Comparison of ENCODE assay signal across 1 cellular context in the genomic region with DNA sequence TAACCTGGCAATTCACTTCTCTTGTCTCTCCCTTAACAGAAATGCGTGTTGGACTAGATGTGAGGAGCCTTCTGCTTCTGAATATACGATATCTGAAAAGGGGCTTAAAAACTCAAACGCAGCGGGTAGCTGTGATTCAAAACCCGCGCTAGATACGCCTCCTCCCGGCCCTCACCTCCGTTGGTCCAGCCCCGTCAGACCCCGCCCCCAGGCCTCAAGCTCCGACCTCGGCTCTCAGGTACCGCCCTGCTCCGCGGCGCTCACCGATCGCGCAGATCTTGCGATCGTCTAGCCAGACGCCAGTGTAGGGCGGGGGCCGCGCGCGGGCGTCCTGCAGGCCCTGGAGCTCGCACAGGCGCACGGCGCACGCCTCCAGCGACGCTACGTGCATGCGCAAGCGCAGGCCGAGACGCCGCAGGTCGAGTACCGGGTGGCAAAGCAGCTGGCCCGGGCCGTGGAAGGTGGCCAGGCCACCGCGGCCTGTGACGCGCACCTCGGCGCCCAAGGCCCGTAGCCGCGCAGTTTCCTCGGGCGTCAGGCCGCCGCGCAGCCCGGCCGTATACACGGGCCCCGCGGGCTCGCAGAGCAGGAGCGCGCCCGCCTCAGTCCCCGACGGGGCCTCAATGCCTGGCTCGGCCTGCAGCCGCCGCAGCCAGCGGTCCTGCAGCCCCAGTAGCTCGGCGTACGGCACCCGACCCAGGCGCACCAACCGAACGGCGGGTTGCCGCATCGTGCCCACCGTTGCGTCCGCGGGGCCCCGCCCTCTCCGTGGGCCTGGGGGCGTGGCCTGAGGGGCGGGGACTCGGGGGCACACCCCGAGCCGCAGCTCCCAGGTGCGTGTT.
A peak's percentile ranks its signal among the peaks of the same experiment; 100 is the strongest.
TF ChIP-seq lines count a peak whose summit lies in the region.

A gene (minus strand): TSS at position 751 of the 842 bp plus-strand sequence. CDS start 21 bp downstream, at position 730.

TF ChIP-seq in K562, 482 proteins besides CTCF, POLR2A, EP300 and RAD21 (continued from another document):
- TF ChIP-seq, protein P1, sequence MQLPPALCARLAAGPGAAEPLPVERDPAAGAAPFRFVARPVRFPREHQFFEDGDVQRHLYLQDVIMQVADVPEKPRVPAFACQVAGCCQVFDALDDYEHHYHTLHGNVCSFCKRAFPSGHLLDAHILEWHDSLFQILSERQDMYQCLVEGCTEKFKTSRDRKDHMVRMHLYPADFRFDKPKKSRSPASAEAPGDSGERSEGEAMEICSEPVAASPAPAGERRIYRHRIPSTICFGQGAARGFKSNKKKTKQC (CRISPR knock-in tag; IDR thresholded peaks at IDR 0.05): no peak; the same call in 1 of the 2 replicates
- peak; percentile 16; the same call in 1 of the 2 replicates for TF ChIP-seq POLR2AphosphoS5 (IDR thresholded peaks at IDR 0.05; ENCODE audit: control insufficient read depth, insufficient read depth, low read depth, low read length)
- TF ChIP-seq, protein P2, sequence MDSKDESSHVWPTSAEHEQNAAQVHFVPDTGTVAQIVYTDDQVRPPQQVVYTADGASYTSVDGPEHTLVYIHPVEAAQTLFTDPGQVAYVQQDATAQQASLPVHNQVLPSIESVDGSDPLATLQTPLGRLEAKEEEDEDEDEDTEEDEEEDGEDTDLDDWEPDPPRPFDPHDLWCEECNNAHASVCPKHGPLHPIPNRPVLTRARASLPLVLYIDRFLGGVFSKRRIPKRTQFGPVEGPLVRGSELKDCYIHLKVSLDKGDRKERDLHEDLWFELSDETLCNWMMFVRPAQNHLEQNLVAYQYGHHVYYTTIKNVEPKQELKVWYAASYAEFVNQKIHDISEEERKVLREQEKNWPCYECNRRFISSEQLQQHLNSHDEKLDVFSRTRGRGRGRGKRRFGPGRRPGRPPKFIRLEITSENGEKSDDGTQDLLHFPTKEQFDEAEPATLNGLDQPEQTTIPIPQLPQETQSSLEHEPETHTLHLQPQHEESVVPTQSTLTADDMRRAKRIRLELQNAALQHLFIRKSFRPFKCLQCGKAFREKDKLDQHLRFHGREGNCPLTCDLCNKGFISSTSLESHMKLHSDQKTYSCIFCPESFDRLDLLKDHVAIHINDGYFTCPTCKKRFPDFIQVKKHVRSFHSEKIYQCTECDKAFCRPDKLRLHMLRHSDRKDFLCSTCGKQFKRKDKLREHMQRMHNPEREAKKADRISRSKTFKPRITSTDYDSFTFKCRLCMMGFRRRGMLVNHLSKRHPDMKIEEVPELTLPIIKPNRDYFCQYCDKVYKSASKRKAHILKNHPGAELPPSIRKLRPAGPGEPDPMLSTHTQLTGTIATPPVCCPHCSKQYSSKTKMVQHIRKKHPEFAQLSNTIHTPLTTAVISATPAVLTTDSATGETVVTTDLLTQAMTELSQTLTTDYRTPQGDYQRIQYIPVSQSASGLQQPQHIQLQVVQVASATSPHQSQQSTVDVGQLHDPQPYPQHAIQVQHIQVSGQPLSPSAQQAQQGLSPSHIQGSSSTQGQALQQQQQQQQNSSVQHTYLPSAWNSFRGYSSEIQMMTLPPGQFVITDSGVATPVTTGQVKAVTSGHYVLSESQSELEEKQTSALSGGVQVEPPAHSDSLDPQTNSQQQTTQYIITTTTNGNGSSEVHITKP (IDR thresholded peaks at IDR 0.05; ENCODE audit: partially characterized antibody): peak; percentile 80
- no peak for TF ChIP-seq RAD51 (IDR thresholded peaks at IDR 0.05; ENCODE audit: borderline replicate concordance, low read depth)
- no peak for TF ChIP-seq TCF7L2 (IDR thresholded peaks at IDR 0.05; ENCODE audit: low read depth, low read length)
- no peak for TF ChIP-seq BCL6 (CRISPR knock-in tag; IDR thresholded peaks at IDR 0.05)
- no peak for TF ChIP-seq NFATC3 (IDR thresholded peaks at IDR 0.05)
- peak; percentile 99 for TF ChIP-seq ZBTB17 (CRISPR knock-in tag; IDR thresholded peaks at IDR 0.05)
- TF ChIP-seq STAT5B (CRISPR knock-in tag; IDR thresholded peaks at IDR 0.05): no peak
- TF ChIP-seq, protein P3, sequence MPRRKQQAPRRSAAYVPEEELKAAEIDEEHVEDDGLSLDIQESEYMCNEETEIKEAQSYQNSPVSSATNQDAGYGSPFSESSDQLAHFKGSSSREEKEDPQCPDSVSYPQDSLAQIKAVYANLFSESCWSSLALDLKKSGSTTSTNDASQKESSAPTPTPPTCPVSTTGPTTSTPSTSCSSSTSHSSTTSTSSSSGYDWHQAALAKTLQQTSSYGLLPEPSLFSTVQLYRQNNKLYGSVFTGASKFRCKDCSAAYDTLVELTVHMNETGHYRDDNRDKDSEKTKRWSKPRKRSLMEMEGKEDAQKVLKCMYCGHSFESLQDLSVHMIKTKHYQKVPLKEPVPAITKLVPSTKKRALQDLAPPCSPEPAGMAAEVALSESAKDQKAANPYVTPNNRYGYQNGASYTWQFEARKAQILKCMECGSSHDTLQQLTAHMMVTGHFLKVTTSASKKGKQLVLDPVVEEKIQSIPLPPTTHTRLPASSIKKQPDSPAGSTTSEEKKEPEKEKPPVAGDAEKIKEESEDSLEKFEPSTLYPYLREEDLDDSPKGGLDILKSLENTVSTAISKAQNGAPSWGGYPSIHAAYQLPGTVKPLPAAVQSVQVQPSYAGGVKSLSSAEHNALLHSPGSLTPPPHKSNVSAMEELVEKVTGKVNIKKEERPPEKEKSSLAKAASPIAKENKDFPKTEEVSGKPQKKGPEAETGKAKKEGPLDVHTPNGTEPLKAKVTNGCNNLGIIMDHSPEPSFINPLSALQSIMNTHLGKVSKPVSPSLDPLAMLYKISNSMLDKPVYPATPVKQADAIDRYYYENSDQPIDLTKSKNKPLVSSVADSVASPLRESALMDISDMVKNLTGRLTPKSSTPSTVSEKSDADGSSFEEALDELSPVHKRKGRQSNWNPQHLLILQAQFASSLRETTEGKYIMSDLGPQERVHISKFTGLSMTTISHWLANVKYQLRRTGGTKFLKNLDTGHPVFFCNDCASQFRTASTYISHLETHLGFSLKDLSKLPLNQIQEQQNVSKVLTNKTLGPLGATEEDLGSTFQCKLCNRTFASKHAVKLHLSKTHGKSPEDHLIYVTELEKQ (CRISPR knock-in tag; IDR thresholded peaks at IDR 0.05): no peak
- TF ChIP-seq, protein P4, sequence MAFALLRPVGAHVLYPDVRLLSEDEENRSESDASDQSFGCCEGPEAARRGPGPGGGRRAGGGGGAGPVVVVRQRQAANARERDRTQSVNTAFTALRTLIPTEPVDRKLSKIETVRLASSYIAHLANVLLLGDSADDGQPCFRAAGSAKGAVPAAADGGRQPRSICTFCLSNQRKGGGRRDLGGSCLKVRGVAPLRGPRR (CRISPR knock-in tag; IDR thresholded peaks at IDR 0.05): no peak
- TF ChIP-seq ZNF143 (CRISPR knock-in tag; IDR thresholded peaks at IDR 0.05): no peak
- peak; percentile 14; the same call in 1 of the 2 replicates for TF ChIP-seq STAG1 (CRISPR knock-in tag; IDR thresholded peaks at IDR 0.05; ENCODE audit: borderline replicate concordance)
- TF ChIP-seq, protein P5, sequence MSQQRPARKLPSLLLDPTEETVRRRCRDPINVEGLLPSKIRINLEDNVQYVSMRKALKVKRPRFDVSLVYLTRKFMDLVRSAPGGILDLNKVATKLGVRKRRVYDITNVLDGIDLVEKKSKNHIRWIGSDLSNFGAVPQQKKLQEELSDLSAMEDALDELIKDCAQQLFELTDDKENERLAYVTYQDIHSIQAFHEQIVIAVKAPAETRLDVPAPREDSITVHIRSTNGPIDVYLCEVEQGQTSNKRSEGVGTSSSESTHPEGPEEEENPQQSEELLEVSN (IDR thresholded peaks at IDR 0.05; ENCODE audit: borderline replicate concordance in 1 of 2, extremely low read depth in 1 of 2, insufficient read depth in 1 of 2, insufficient read length in 1 of 2, low read depth in 1 of 2, low read length in 1 of 2, poor library complexity in 1 of 2, severe bottlenecking in 1 of 2): peak; percentile 38 to 40
- TF ChIP-seq, protein P6, sequence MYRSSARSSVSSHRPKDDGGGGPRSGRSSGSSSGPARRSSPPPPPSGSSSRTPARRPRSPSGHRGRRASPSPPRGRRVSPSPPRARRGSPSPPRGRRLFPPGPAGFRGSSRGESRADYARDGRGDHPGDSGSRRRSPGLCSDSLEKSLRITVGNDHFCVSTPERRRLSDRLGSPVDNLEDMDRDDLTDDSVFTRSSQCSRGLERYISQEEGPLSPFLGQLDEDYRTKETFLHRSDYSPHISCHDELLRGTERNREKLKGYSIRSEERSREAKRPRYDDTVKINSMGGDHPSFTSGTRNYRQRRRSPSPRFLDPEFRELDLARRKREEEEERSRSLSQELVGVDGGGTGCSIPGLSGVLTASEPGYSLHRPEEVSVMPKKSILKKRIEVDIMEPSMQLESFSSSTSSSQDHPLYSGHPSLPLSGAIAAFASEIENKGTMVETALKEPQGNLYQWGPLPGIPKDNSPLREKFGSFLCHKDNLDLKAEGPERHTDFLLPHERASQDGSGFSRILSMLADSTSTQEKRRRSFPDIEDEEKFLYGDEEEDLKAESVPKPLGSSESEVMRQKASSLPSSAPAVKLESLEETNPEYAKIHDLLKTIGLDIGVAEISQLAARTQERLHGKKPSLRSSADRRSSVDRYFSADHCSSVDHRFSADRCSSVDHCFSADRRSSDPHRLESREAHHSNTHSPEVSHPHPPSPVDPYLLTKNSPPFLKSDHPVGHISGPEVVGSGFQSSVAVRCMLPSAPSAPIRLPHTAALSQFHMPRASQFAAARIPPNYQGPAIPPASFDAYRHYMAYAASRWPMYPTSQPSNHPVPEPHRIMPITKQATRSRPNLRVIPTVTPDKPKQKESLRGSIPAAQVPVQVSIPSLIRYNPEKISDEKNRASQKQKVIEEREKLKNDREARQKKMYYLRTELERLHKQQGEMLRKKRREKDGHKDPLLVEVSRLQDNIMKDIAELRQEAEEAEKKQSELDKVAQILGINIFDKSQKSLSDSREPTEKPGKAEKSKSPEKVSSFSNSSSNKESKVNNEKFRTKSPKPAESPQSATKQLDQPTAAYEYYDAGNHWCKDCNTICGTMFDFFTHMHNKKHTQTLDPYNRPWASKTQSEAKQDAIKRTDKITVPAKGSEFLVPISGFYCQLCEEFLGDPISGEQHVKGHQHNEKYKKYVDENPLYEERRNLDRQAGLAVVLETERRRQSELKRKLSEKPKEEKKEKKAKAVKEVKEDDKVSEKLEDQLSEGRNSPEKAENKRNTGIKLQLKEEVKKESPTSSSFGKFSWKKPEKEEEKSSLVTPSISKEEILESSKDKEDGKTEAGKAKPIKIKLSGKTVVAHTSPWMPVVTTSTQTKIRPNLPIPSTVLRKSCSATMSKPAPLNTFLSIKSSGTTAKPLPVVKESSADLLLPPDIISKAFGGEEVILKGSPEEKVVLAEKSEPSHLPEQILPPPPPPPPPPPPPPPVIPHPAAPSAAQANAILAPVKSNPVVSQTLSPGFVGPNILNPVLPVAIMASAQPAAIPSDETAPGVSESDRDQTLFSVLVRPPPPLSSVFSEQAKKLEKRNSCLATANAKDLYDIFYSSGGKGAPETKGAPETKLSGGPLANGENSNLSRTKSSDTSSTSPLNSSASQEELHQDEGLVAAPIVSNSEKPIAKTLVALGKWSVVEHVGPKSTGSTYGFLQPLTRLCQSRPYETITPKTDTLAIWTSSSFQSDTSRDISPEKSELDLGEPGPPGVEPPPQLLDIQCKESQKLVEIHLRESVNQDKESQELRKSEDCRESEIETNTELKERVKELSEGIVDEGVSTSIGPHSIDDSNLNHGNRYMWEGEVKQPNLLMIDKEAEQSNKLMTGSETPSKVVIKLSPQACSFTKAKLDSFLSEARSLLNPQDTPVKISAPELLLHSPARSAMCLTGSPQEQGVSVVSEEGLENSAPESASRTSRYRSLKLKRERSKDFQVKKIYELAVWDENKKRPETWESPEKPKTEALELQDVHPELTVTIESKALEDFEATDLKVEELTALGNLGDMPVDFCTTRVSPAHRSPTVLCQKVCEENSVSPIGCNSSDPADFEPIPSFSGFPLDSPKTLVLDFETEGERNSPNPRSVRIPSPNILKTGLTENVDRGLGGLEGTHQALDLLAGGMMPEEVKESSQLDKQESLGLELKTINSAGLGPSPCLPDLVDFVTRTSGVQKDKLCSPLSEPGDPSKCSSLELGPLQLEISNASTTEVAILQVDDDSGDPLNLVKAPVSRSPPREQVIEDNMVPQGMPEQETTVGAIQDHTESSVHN (IDR thresholded peaks at IDR 0.05; ENCODE audit: borderline replicate concordance in 1 of 2, low read depth in 1 of 2): no peak
- no peak for TF ChIP-seq RBM15 (IDR thresholded peaks at IDR 0.05; ENCODE audit: insufficient read depth, low read length)
- no peak for TF ChIP-seq ETS2 (tag; IDR thresholded peaks at IDR 0.05; ENCODE audit: borderline replicate concordance, poor library complexity, severe bottlenecking)
- no peak for TF ChIP-seq SETDB1 (IDR thresholded peaks at IDR 0.05; ENCODE audit: low read length)
- TF ChIP-seq, protein P7, sequence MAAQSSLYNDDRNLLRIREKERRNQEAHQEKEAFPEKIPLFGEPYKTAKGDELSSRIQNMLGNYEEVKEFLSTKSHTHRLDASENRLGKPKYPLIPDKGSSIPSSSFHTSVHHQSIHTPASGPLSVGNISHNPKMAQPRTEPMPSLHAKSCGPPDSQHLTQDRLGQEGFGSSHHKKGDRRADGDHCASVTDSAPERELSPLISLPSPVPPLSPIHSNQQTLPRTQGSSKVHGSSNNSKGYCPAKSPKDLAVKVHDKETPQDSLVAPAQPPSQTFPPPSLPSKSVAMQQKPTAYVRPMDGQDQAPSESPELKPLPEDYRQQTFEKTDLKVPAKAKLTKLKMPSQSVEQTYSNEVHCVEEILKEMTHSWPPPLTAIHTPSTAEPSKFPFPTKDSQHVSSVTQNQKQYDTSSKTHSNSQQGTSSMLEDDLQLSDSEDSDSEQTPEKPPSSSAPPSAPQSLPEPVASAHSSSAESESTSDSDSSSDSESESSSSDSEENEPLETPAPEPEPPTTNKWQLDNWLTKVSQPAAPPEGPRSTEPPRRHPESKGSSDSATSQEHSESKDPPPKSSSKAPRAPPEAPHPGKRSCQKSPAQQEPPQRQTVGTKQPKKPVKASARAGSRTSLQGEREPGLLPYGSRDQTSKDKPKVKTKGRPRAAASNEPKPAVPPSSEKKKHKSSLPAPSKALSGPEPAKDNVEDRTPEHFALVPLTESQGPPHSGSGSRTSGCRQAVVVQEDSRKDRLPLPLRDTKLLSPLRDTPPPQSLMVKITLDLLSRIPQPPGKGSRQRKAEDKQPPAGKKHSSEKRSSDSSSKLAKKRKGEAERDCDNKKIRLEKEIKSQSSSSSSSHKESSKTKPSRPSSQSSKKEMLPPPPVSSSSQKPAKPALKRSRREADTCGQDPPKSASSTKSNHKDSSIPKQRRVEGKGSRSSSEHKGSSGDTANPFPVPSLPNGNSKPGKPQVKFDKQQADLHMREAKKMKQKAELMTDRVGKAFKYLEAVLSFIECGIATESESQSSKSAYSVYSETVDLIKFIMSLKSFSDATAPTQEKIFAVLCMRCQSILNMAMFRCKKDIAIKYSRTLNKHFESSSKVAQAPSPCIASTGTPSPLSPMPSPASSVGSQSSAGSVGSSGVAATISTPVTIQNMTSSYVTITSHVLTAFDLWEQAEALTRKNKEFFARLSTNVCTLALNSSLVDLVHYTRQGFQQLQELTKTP (IDR thresholded peaks at IDR 0.05; ENCODE audit: low read depth in 1 of 2, partially characterized antibody in 2 of 2): no peak
- TF ChIP-seq ZBTB1 (CRISPR knock-in tag; IDR thresholded peaks at IDR 0.05; ENCODE audit: borderline replicate concordance, low read depth): peak; percentile 73; the same call in 1 of the 2 replicates
- no peak for TF ChIP-seq MAFF (IDR thresholded peaks at IDR 0.05; ENCODE audit: low read length)
- peak; percentile 17; the same call in 1 of the 2 replicates for TF ChIP-seq BCOR (IDR thresholded peaks at IDR 0.05)
- TF ChIP-seq HNRNPH1 (optimal IDR thresholded peaks at IDR 0.05; ENCODE audit: low read depth, low read length): no peak
- no peak for TF ChIP-seq GATAD2A (IDR thresholded peaks at IDR 0.05)
- TF ChIP-seq MAFG (tag; conservative IDR thresholded peaks at IDR 0.05): no peak
- TF ChIP-seq NELFE (IDR thresholded peaks at IDR 0.05; ENCODE audit: insufficient read depth, insufficient read length): no peak
